ENCODE assay signal across 1 cellular context in genomic region chr7:65429642-65430343, GRCh38.
A peak's percentile ranks its signal among the peaks of the same experiment; 100 is the strongest.
TF ChIP-seq lines count a peak whose summit lies in the region.

No MANE protein-coding gene starts in this region.

TF ChIP-seq in K562, 482 proteins besides CTCF, POLR2A, EP300 and RAD21 (continued from another document):
- TF ChIP-seq BCLAF1 (IDR thresholded peaks at IDR 0.05; ENCODE audit: borderline replicate concordance in 1 of 2, control insufficient read depth in 1 of 2, low read depth in 2 of 2, low read length in 1 of 2) (no peak), E2F6 (IDR thresholded peaks at IDR 0.05; ENCODE audit: borderline replicate concordance in 1 of 2, extremely low read depth in 1 of 2, insufficient read depth in 1 of 2, insufficient read length in 1 of 2, low read depth in 1 of 2, low read length in 1 of 2, poor library complexity in 1 of 2, severe bottlenecking in 1 of 2) (peak; percentile 26 to 52), FOXA3 (CRISPR knock-in tag; conservative IDR thresholded peaks at IDR 0.05 in 1 of 2, IDR thresholded peaks at IDR 0.05 in 1 of 2) (0 out of 4 replicates have a peak, but pooled peaks of 1 of the 2 experiments have one; percentile 55), CREB1 (IDR thresholded peaks at IDR 0.05) (no peak), CREB1 (CRISPR knock-in tag; IDR thresholded peaks at IDR 0.05) (no peak; the same call in 1 of the 2 replicates), ESRRB (CRISPR knock-in tag; IDR thresholded peaks at IDR 0.05; ENCODE audit: borderline replicate concordance) (no peak), RUNX1 (IDR thresholded peaks at IDR 0.05; ENCODE audit: low read depth) (no peak), HDGF (IDR thresholded peaks at IDR 0.05) (no peak), ZNF57 (CRISPR knock-in tag; IDR thresholded peaks at IDR 0.05) (no peak), ZFP91 (CRISPR knock-in tag; IDR thresholded peaks at IDR 0.05) (peak; percentile 54; the same call in 1 of the 2 replicates), NCOR1 (IDR thresholded peaks at IDR 0.05) (no peak), ZNF146 (CRISPR knock-in tag; IDR thresholded peaks at IDR 0.05; ENCODE audit: unreplicated experiment) (no peak), KDM5B (IDR thresholded peaks at IDR 0.05; ENCODE audit: insufficient replicate concordance, low read depth, low read length) (no peak), STAG1 (CRISPR knock-in tag; IDR thresholded peaks at IDR 0.05; ENCODE audit: borderline replicate concordance) (0 out of 2 replicates have a peak, but pooled peaks have one; percentile 10), PHF8 (IDR thresholded peaks at IDR 0.05; ENCODE audit: borderline replicate concordance, low read length) (no peak), BACH1 (tag; IDR thresholded peaks at IDR 0.05) (no peak), ASH1L (IDR thresholded peaks at IDR 0.05; ENCODE audit: borderline replicate concordance, low read depth, partially characterized antibody) (no peak), CREBBP (IDR thresholded peaks at IDR 0.05; ENCODE audit: low read depth, low read length) (no peak), ZNF778 (CRISPR knock-in tag; IDR thresholded peaks at IDR 0.05) (no peak), ZNF124 (CRISPR knock-in tag; IDR thresholded peaks at IDR 0.05) (0 out of 2 replicates have a peak, but pooled peaks have one; percentile 15), SPI1 (IDR thresholded peaks at IDR 0.05; ENCODE audit: borderline replicate concordance, low read depth, low read length) (no peak), MCM5 (IDR thresholded peaks at IDR 0.05; ENCODE audit: low read depth) (no peak), CBX2 (IDR thresholded peaks at IDR 0.05; ENCODE audit: insufficient read depth, low read length, poor library complexity, severe bottlenecking) (no peak), PHB (CRISPR knock-in tag; IDR thresholded peaks at IDR 0.05) (no peak)
